13 cellular contexts compared by ENCODE assay signal in genomic region chr11:96622026-96622634, GRCh38.
"Had no signal": no experiment of that assay in that cellular context is flagged by ENCODE, and none has a peak within 500 bp of the region (broad histone marks: within the 10 kb centered on the region; RNA-seq: fewer than 3 reads in every experiment).

No MANE protein-coding gene starts in this region.

- H3K36me3 ChIP-seq: lower lobe of right lung had no signal

- H3K9me3 ChIP-seq: lower lobe of right lung had no signal

- ATAC-seq: activated CD4-positive, alpha-beta T cell treated with anti-CD3 and anti-CD28 coated beads for 36 hours; activated CD8-positive, alpha-beta T cell treated with anti-CD3 and anti-CD28 coated beads, Interleukin-2, amount 10 ng/mL, durations not matched to agents 7 days and 5 days; effector memory CD8-positive, alpha-beta T cell; foreskin keratinocyte; lower lobe of right lung; stimulated activated naive B cell treated with anti-CD40 and anti-IgM and Interleukin-4, amounts not matched to agents 10 μg/mL and 1 μg/mL and 100 μg/mL, for 72 hours had no signal

- H3K4me3 ChIP-seq: lower lobe of right lung had no signal

- H3K27ac ChIP-seq: foreskin keratinocyte, lower lobe of right lung, parathyroid adenoma had no signal

- DNase-seq: activated CD4-positive, alpha-beta T cell treated with anti-CD3 and anti-CD28 coated beads for 36 hours; activated CD8-positive, alpha-beta T cell treated with anti-CD3 and anti-CD28 coated beads, Interleukin-2, amount 10 ng/mL, durations not matched to agents 7 days and 5 days; activated naive CD4-positive, alpha-beta T cell; cortex of kidney; effector memory CD8-positive, alpha-beta T cell; lower lobe of right lung; naive B cell; retina; stimulated activated CD4-positive, alpha-beta T cell treated with anti-CD3 and anti-CD28 coated beads, Interleukin-2, amount 100 ng/mL, for 24 hours; stimulated activated naive B cell treated with anti-CD40 and anti-IgM and Interleukin-4, amounts not matched to agents 10 μg/mL and 1 μg/mL and 100 μg/mL, for 72 hours; T-helper 9 cell had no signal

- H3K4me1 ChIP-seq: foreskin keratinocyte, lower lobe of right lung, parathyroid adenoma had no signal

- H3K9ac ChIP-seq: parathyroid adenoma had no signal
